19 cellular contexts compared by ENCODE assay signal in the genomic region with DNA sequence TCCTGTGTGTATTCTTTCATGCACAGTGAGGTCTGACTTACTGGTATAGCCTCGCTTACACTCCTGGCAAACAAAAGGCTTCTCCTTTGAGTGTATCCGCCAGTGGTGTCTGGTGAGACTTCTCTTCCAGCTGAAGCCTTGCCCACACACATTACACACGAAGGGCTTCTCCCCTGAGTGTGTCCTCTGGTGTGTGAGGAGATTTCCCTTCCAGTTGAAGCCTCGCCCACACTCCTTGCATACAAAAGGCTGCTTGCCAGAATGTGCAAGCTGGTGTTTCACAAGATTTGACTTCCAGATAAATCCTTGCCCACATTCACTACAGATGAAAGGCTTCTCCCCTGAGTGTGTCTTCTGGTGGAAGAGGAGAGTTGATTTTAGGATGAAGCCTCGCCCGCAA.
"Had no signal": no experiment of that assay in that cellular context is flagged by ENCODE, and none has a peak within 500 bp of the region (broad histone marks: within the 10 kb centered on the region; RNA-seq: fewer than 3 reads in every experiment).

No MANE protein-coding gene starts in this region.

- H3K27me3 Mint-ChIP-seq: naive thymus-derived CD8-positive, alpha-beta T cell had no signal

- DNase-seq: caudate nucleus; colonic mucosa; effector CD4-positive, alpha-beta T cell; gastrocnemius medialis; heart right ventricle; islet precursor cell; left ventricle myocardium inferior; lower lobe of right lung; mesenchymal stem cell; naive thymus-derived CD8-positive, alpha-beta T cell; small intestine; stimulated activated CD4-positive, alpha-beta T cell treated with anti-CD3 and anti-CD28 coated beads, Interleukin-12 subunit alpha, Interleukin-12 subunit beta, amount 100 ng/mL, for 4 hours; stimulated activated naive CD4-positive, alpha-beta T cell; stomach; substantia nigra; transverse colon had no signal

- H3K27me3 ChIP-seq: colonic mucosa, gastrocnemius medialis, heart right ventricle, neutrophil, right atrium auricular region, stomach, transverse colon had no signal

- H3K9me3 ChIP-seq: colonic mucosa, gastrocnemius medialis, heart right ventricle, left ventricle myocardium inferior, neutrophil, right atrium auricular region, stomach, thoracic aorta, transverse colon had no signal

- H3K4me3 Mint-ChIP-seq: naive thymus-derived CD8-positive, alpha-beta T cell had no signal

- H3K4me1 ChIP-seq: colonic mucosa, gastrocnemius medialis, heart right ventricle, left ventricle myocardium inferior, lower lobe of right lung, right atrium auricular region, stomach, transverse colon had no signal

- H3K27ac ChIP-seq: colonic mucosa, gastrocnemius medialis, heart right ventricle, left ventricle myocardium inferior, lower lobe of right lung, neutrophil, right atrium auricular region, stomach, thoracic aorta, transverse colon had no signal

- H3K4me3 ChIP-seq: colonic mucosa, gastrocnemius medialis, heart right ventricle, left ventricle myocardium inferior, lower lobe of right lung, right atrium auricular region, stomach, thoracic aorta, transverse colon had no signal
